9 cellular contexts compared by ENCODE assay signal in the genomic region with DNA sequence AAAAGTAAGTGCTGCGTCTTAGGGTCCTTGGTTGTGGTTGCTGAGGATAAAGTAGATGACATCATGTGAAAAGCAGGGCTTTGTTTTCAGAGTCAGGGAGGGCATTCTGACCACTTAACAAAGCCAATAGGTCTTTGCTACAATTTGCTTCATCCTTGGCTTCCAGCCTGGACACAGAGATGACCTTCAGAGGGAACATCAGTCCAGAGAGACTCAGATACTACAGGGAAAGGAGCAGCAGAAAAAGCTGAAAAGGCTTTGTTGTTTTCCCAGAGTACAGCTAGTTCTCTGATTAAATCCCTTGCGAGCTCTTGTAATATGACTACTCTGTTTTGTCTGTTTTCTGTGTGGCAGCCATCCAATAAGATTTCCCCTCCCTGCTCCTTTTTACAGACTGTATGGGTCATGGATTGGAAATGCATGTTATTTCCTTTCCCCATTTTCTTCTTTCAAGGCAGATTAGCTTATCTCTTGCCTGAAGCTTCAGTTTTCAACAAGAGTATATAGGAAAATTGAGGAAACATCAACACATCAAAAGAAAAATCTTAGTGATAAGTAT. TPM values are rescaled to one million over a fixed set of nuclear protein-coding genes. Genes with fewer than 3 reads are reported as not detected.
DNase-seq lines count a peak whose midpoint lies in the region; ATAC-seq, FAIRE-seq and TF ChIP-seq lines count a peak whose summit lies in the region.
"Had no signal": no experiment of that assay in that cellular context is flagged by ENCODE, and none has a peak within 500 bp of the region (broad histone marks: within the 10 kb centered on the region; RNA-seq: fewer than 3 reads in every experiment).

No MANE protein-coding gene starts in this region.

- H3K36me3 Mint-ChIP-seq in activated CD8-positive, alpha-beta memory T cell treated with anti-CD3 and anti-CD28 coated beads, Interleukin-2, amount 10 ng/mL, durations not matched to agents 7 days and 5 days, result peaks cover 21% of the 10 kb centered on the region
- H3K36me3 Mint-ChIP-seq in endodermal cell (ENCODE audit: low read depth), result peaks cover 67% of the 10 kb centered on the region

- no peak overlapping the region for H3K9ac ChIP-seq in endodermal cell (ENCODE audit: extremely low read depth, low read length, poor library complexity, severe bottlenecking)
- H3K9ac ChIP-seq: BLaER1 had no signal

- no peak for ATAC-seq in activated CD8-positive, alpha-beta memory T cell treated with anti-CD3 and anti-CD28 coated beads, Interleukin-2, amount 10 ng/mL, durations not matched to agents 7 days and 5 days
- ATAC-seq in HG03025 (IDR thresholded peaks at IDR 0.05; ENCODE audit: low FRiP score, unreplicated experiment), result no peak

- H3K9me3 Mint-ChIP-seq in activated CD8-positive, alpha-beta memory T cell treated with anti-CD3 and anti-CD28 coated beads, Interleukin-2, amount 10 ng/mL, durations not matched to agents 7 days and 5 days (ENCODE audit: low read depth), result no peaks in the 10 kb centered on the region
- H3K9me3 Mint-ChIP-seq in endodermal cell, result no peaks in the 10 kb centered on the region

- H3K4me3 ChIP-seq in endodermal cell (ENCODE audit: low read length) (no peak overlapping the region), mesodermal cell (ENCODE audit: extremely low read depth, insufficient read depth, low read length, poor library complexity, severe bottlenecking) (no peak overlapping the region)
- H3K4me3 ChIP-seq: BLaER1 had no signal

- H3K4me1 Mint-ChIP-seq in activated CD8-positive, alpha-beta memory T cell treated with anti-CD3 and anti-CD28 coated beads, Interleukin-2, amount 10 ng/mL, durations not matched to agents 7 days and 5 days, result no peaks in the 10 kb centered on the region
- H3K4me1 Mint-ChIP-seq in endodermal cell, result no peaks in the 10 kb centered on the region

- H3K4me1 ChIP-seq in endodermal cell (ENCODE audit: control insufficient read depth, insufficient read depth, low read length) (no peaks in the 10 kb centered on the region), mesodermal cell (ENCODE audit: control insufficient read depth, insufficient read depth, low read length, poor library complexity, severe bottlenecking) (peaks cover 31% of the 10 kb centered on the region)
- H3K4me1 ChIP-seq: BLaER1 had no signal

- TF ChIP-seq CTCF in endodermal cell (conservative IDR thresholded peaks at IDR 0.05), result no peak

- no peak for DNase-seq in activated CD8-positive, alpha-beta memory T cell treated with anti-CD3 and anti-CD28 coated beads, Interleukin-2, amount 10 ng/mL, durations not matched to agents 7 days and 5 days
- no peak for DNase-seq in activated CD8-positive, alpha-beta memory T cell treated with anti-CD3 and anti-CD28 coated beads, Interleukin-2, amount 50 U/mL, for 48 hours
- DNase-seq in endodermal cell, result no peak
- peak; percentile 52 for DNase-seq in ureter (ENCODE audit: low spot score)
- DNase-seq in SIG-M5 (lab: John Stamatoyannopoulos, UW), result no peak
- no peak for DNase-seq in GM12892 (ENCODE audit: insufficient read length)

- whole genome bisulfite sequencing in endodermal cell (ENCODE audit: insufficient coverage in 1 of 2, insufficient read length in 1 of 2), 2 experiments, result 93 to 98% methylated on average over 2 of the region's 2 CpGs
- 71 to 83% methylated on average over 1 of the region's 2 CpGs for WGBS in mesodermal cell (ENCODE audit: insufficient coverage in 2 of 2), 2 experiments

- no peak overlapping the region for H3K4me3 Mint-ChIP-seq in activated CD8-positive, alpha-beta memory T cell treated with anti-CD3 and anti-CD28 coated beads, Interleukin-2, amount 10 ng/mL, durations not matched to agents 7 days and 5 days
- no peak overlapping the region for H3K4me3 Mint-ChIP-seq in endodermal cell

- H3K27me3 ChIP-seq in endodermal cell (ENCODE audit: control insufficient read depth, insufficient read depth, low read length, poor library complexity, severe bottlenecking), result no peaks in the 10 kb centered on the region
- H3K27me3 ChIP-seq: BLaER1 had no signal

- FAIRE-seq in GM12892 (lab: Jason Lieb, UNC), result no peak

- H3K27ac Mint-ChIP-seq in activated CD8-positive, alpha-beta memory T cell treated with anti-CD3 and anti-CD28 coated beads, Interleukin-2, amount 10 ng/mL, durations not matched to agents 7 days and 5 days, result peak overlapping the region; percentile 25
- peak overlapping the region; percentile 14 for H3K27ac Mint-ChIP-seq in endodermal cell

- H3K9me3 ChIP-seq in endodermal cell (ENCODE audit: control insufficient read depth, low read length) (no peaks in the 10 kb centered on the region), mesodermal cell (ENCODE audit: control insufficient read depth, low read length) (no peaks in the 10 kb centered on the region)
- H3K9me3 ChIP-seq: BLaER1 had no signal

- H3K36me3 ChIP-seq in endodermal cell (ENCODE audit: control insufficient read depth, insufficient read depth, low read length) (peaks cover 80% of the 10 kb centered on the region), mesodermal cell (ENCODE audit: control insufficient read depth, insufficient read depth, low read length) (peaks cover 74% of the 10 kb centered on the region)

- H3K27me3 Mint-ChIP-seq in activated CD8-positive, alpha-beta memory T cell treated with anti-CD3 and anti-CD28 coated beads, Interleukin-2, amount 10 ng/mL, durations not matched to agents 7 days and 5 days, result no peaks in the 10 kb centered on the region
- H3K27me3 Mint-ChIP-seq in endodermal cell (ENCODE audit: insufficient read depth), result no peaks in the 10 kb centered on the region

- peak overlapping the region; percentile 45 for H3K27ac ChIP-seq in endodermal cell (ENCODE audit: low read depth, low read length)
- peak overlapping the region; percentile 98 for H3K27ac ChIP-seq in mesodermal cell (ENCODE audit: low read depth, low read length, severe bottlenecking)
- H3K27ac ChIP-seq: BLaER1 had no signal

- no peak for TF ChIP-seq POLR2A in GM12892 (IDR thresholded peaks at IDR 0.05; ENCODE audit: low read depth, low read length)

- CTCF ChIA-PET in activated CD8-positive, alpha-beta memory T cell treated with anti-CD3 and anti-CD28 coated beads, Interleukin-2, amount 10 ng/mL, durations not matched to agents 7 days and 5 days (lab: Charles Lee), result interaction anchor here (0.8 kb wide), 1 partner anchor 14 kb away, joined by 3 read pairs; no protein-coding TSS in a partner anchor

RNA-seq across cellular contexts. Expression of a gene that starts 31.9 kb away (rescaled TPM):
- total RNA-seq in activated CD8-positive, alpha-beta memory T cell treated with anti-CD3 and anti-CD28 coated beads, Interleukin-2, amount 10 ng/mL, durations not matched to agents 7 days and 5 days, result 10 to 100 TPM; 64.0 to 72.9 TPM
- total RNA-seq in endodermal cell, result 100 to 1,000 TPM in 1 of 2 donors, 10 to 100 TPM in 1; 96.4 to 130 TPM
- 98.1 TPM for polyA plus RNA-seq in endodermal cell (2013, experiment 1 of 2)
- polyA plus RNA-seq in endodermal cell (2013, experiment 2 of 2), result 88.1 TPM
- 126 TPM for polyA plus RNA-seq in mesodermal cell (2013, experiment 1 of 2)
- 84.9 TPM for polyA plus RNA-seq in mesodermal cell (2013, experiment 2 of 2)
- 80.7 TPM for total RNA-seq in ureter
- polyA plus RNA-seq in GM12892 (2012; ENCODE audit: missing spikeins), result 17.3 TPM

RNA-seq across cellular contexts. Expression of a gene that starts 32.2 kb away (rescaled TPM):
- total RNA-seq in activated CD8-positive, alpha-beta memory T cell treated with anti-CD3 and anti-CD28 coated beads, Interleukin-2, amount 10 ng/mL, durations not matched to agents 7 days and 5 days, result 1 to 10 TPM; 5.9 to 6.6 TPM
- total RNA-seq in endodermal cell (1 to 10 TPM; 7.5 to 8.4 TPM), ureter (4.8 TPM)
- polyA plus RNA-seq in endodermal cell (2013, experiment 1 of 2), result 5.8 TPM
- polyA plus RNA-seq in endodermal cell (2013, experiment 2 of 2), result 4.7 TPM
- 4.1 TPM for polyA plus RNA-seq in mesodermal cell (2013, experiment 1 of 2)
- 2.8 TPM for polyA plus RNA-seq in mesodermal cell (2013, experiment 2 of 2)
- polyA plus RNA-seq in GM12892 (2012; ENCODE audit: missing spikeins), result 3.5 TPM

RNA-seq across cellular contexts. Expression of a gene that starts 51.2 kb away (rescaled TPM):
- total RNA-seq in activated CD8-positive, alpha-beta memory T cell treated with anti-CD3 and anti-CD28 coated beads, Interleukin-2, amount 10 ng/mL, durations not matched to agents 7 days and 5 days, result 10 to 100 TPM; 61.9 to 68.5 TPM
- total RNA-seq in endodermal cell (10 to 100 TPM; 53.4 to 56.6 TPM), ureter (175 TPM)
- polyA plus RNA-seq in endodermal cell (2013, experiment 1 of 2), result 27.0 TPM
- polyA plus RNA-seq in endodermal cell (2013, experiment 2 of 2), result 28.4 TPM
- 50.9 TPM for polyA plus RNA-seq in mesodermal cell (2013, experiment 1 of 2)
- 42.7 TPM for polyA plus RNA-seq in mesodermal cell (2013, experiment 2 of 2)
- 14.7 TPM for polyA plus RNA-seq in GM12892 (2012; ENCODE audit: missing spikeins)

RNA-seq across cellular contexts. Expression of a gene that starts 51.6 kb away (rescaled TPM):
- total RNA-seq in activated CD8-positive, alpha-beta memory T cell treated with anti-CD3 and anti-CD28 coated beads, Interleukin-2, amount 10 ng/mL, durations not matched to agents 7 days and 5 days, result 10 to 100 TPM; 12.6 to 15.0 TPM
- total RNA-seq in endodermal cell (10 to 100 TPM; 13.2 to 18.9 TPM), ureter (10.7 TPM)
- 8.9 TPM for polyA plus RNA-seq in endodermal cell (2013, experiment 1 of 2)
- polyA plus RNA-seq in endodermal cell (2013, experiment 2 of 2), result 6.5 TPM
- 10.6 TPM for polyA plus RNA-seq in mesodermal cell (2013, experiment 1 of 2)
- polyA plus RNA-seq in mesodermal cell (2013, experiment 2 of 2), result 6.3 TPM
- 5.1 TPM for polyA plus RNA-seq in GM12892 (2012; ENCODE audit: missing spikeins)

RNA-seq across cellular contexts. Expression of a gene that starts 55.4 kb away (rescaled TPM):
- 10 to 100 TPM; 36.1 to 41.9 TPM for total RNA-seq in activated CD8-positive, alpha-beta memory T cell treated with anti-CD3 and anti-CD28 coated beads, Interleukin-2, amount 10 ng/mL, durations not matched to agents 7 days and 5 days
- total RNA-seq in endodermal cell (10 to 100 TPM; 54.5 to 67.8 TPM), ureter (56.0 TPM)
- polyA plus RNA-seq in endodermal cell (2013, experiment 1 of 2), result 22.4 TPM
- 22.5 TPM for polyA plus RNA-seq in endodermal cell (2013, experiment 2 of 2)
- 20.1 TPM for polyA plus RNA-seq in mesodermal cell (2013, experiment 1 of 2)
- polyA plus RNA-seq in mesodermal cell (2013, experiment 2 of 2), result 18.3 TPM
- 8.9 TPM for polyA plus RNA-seq in GM12892 (2012; ENCODE audit: missing spikeins)
